12 cellular contexts compared by ENCODE assay signal in genomic region chr15:86555114-86555513, GRCh38.
"Had no signal": no experiment of that assay in that cellular context is flagged by ENCODE, and none has a peak within 500 bp of the region (broad histone marks: within the 10 kb centered on the region; RNA-seq: fewer than 3 reads in every experiment).

No MANE protein-coding gene starts in this region.

- H3K4me1 ChIP-seq: adrenal gland, esophagus muscularis mucosa, right lobe of liver had no signal

- FAIRE-seq: islet of Langerhans had no signal

- H3K36me3 ChIP-seq: adrenal gland, esophagus muscularis mucosa, neutrophil, right lobe of liver had no signal

- H3K4me3 ChIP-seq: adrenal gland, esophagus muscularis mucosa, right lobe of liver had no signal

- H3K27me3 ChIP-seq: adrenal gland, esophagus muscularis mucosa, neutrophil, right lobe of liver had no signal

- ATAC-seq: activated CD4-positive, CD25-positive, alpha-beta regulatory T cell treated with anti-CD3 and anti-CD28 coated beads, Interleukin-2, amount 50 U/mL, for 24 hours; right lobe of liver; stimulated activated naive B cell treated with anti-CD40 and anti-IgM and Interleukin-4, amounts not matched to agents 10 μg/mL and 1 μg/mL and 100 μg/mL, for 72 hours had no signal

- H3K27ac ChIP-seq: adrenal gland, esophagus muscularis mucosa, neutrophil, right lobe of liver had no signal

- H3K9me3 ChIP-seq: adrenal gland, neutrophil, right lobe of liver had no signal

- DNase-seq: activated naive CD4-positive, alpha-beta T cell treated with anti-CD3 and anti-CD28 coated beads, Interleukin-2, amount 10 ng/mL, durations not matched to agents 7 days and 5 days; adrenal gland; cerebellar nuclear complex; foreskin fibroblast; right lobe of liver; stimulated activated CD4-positive, alpha-beta T cell treated with anti-CD3 and anti-CD28 coated beads, Interleukin-2, amount 100 ng/mL, for 24 hours; stimulated activated naive B cell treated with anti-CD40 and anti-IgM and Interleukin-4, amounts not matched to agents 10 μg/mL and 1 μg/mL and 100 μg/mL, for 72 hours; trophoblast cell had no signal
